9 cellular contexts compared by ENCODE assay signal in the genomic region with DNA sequence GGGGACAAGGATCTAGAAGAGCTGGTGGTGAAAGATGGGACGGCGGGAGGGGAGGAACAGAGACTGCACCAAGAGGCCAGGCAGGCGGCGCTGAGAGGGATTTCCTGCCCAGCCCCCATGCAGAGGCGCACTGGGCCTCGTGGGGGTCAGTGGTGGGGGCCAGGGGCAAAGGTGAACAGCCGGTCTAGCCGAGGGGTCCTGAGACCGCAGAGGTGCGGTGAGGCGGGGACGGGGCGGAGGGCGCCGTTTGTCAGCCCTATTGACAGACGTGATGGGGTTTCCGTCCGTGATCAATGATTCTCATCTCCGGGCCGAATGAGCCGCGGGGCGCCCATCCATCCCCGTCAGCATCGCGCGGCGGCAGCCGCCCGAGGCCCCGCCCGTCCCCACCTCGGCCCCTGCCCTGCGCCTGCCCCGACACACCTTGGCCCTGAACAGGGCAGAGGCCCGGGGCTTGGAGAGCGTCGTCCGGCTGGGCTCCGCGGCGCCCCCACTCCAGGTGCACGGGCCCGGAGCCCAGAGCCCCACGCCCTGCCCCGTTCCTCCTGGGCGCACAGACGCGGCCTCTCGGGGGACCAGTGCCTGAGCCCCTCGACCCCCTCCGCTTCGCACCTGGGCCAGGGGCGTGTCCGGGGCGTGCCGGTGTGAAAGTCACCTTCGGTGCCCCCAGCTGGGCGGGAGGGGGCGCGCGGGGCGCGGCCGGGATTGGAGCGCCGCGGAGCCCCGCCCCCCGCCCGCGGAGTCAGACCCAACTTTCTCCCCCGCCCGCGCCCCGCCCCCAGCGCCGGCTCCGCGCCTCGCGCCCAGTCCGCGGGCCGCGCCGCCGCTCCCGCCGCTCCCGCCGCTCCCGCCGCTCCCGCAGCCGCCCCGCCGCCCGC. TPM values are rescaled to one million over a fixed set of nuclear protein-coding genes. Genes with fewer than 3 reads are reported as not detected.
A peak's percentile ranks its signal among the peaks of the same experiment; 100 is the strongest.
DNase-seq lines count a peak whose midpoint lies in the region; ATAC-seq and TF ChIP-seq lines count a peak whose summit lies in the region.
"Had no signal": no experiment of that assay in that cellular context is flagged by ENCODE, and none has a peak within 500 bp of the region (broad histone marks: within the 10 kb centered on the region; RNA-seq: fewer than 3 reads in every experiment).

A gene (plus strand): TSS at position 781 of the 878 bp plus-strand sequence. CDS start 176 bp downstream, outside the sequence.

- H3K56ac ChIP-seq in H9 (ENCODE audit: insufficient read length, low read depth, low read length): no peak within 1 kb of the TSS

- H3K14ac ChIP-seq in H9 (ENCODE audit: insufficient read depth, low read length): no peak within 1 kb of the TSS

- TF ChIP-seq CTCF in BJ (IDR thresholded peaks at IDR 0.05; ENCODE audit: insufficient read depth, low read depth, low read length) (no peak), H9 (conservative IDR thresholded peaks at IDR 0.05) (peak; percentile 15; the same call in 1 of the 3 replicates), brain (conservative IDR thresholded peaks at IDR 0.05) (no peak), right lobe of liver (IDR thresholded peaks at IDR 0.05) (no peak), testis (IDR thresholded peaks at IDR 0.05) (no peak)

- H3K4me2 ChIP-seq in H9 (ENCODE audit: insufficient read depth, insufficient read length, low read length): peak within 1 kb of the TSS; percentile 75

- no peak within 1 kb of the TSS for H3K9ac ChIP-seq in H9 (ENCODE audit: extremely low read depth, insufficient read length, low read length)

- intact Hi-C loops in right lobe of liver (cut with DNase I) (no loop called here), testis (cut with DNase I; ENCODE audit: low total_unique reads) (no loop called here)

- no peak within 1 kb of the TSS for H3T11ph ChIP-seq in H9 (ENCODE audit: low read length)

- peaks cover 8 to 11% (median 9%) of the 10 kb centered on the region in 3 experiments; a peak in 6 of 7 replicates for H3K36me3 Mint-ChIP-seq in H9 (ENCODE audit: insufficient read depth in 1 of 3, low read depth in 3 of 3)
- H3K36me3 Mint-ChIP-seq in brain: peaks cover 4% of the 10 kb centered on the region

- H2BK15ac ChIP-seq in H9 (ENCODE audit: low read depth, low read length): no peak within 1 kb of the TSS

- H3K23ac ChIP-seq in H9 (ENCODE audit: insufficient read length, low read depth, low read length): no peak within 1 kb of the TSS

- H3K9me3 ChIP-seq in H9 (ENCODE audit: control insufficient read depth, low read depth, low read length) (no peaks in the 10 kb centered on the region), right lobe of liver (no peaks in the 10 kb centered on the region), testis (no peaks in the 10 kb centered on the region)

- no CpG with 5 or more reads among the region's 99 CpGs for WGBS in H9 (ENCODE audit: extremely low coverage, insufficient read length, low lambda C conversion rate)
- WGBS in right lobe of liver (ENCODE audit: insufficient coverage, low coverage, low lambda C conversion rate, missing lambda C conversion rate): 8% methylated on average over 5 of the region's 99 CpGs
- 2 to 3% methylated on average over 6 to 29 of the region's 99 CpGs for WGBS in testis, 2 donors

- H3K4me3 ChIP-seq in BJ (ENCODE audit: low read depth, low read length) (peak within 1 kb of the TSS; percentile 55), right lobe of liver (peak within 1 kb of the TSS in 2 of 3 donors; percentile 20 to 31), testis (peak within 1 kb of the TSS; percentile 42 to 61)

- peak in 1 of 4 donors; percentile 1 for ATAC-seq in right lobe of liver
- ATAC-seq in HG03378 (IDR thresholded peaks at IDR 0.05; ENCODE audit: unreplicated experiment): no peak

- H3K4me1 ChIP-seq in H9 (ENCODE audit: insufficient read depth, low read length): peaks cover 8% of the 10 kb centered on the region
- peaks cover 0 to 14% (median 0%) of the 10 kb centered on the region in 4 donors for H3K4me1 ChIP-seq in right lobe of liver
- peaks cover 27% of the 10 kb centered on the region for H3K4me1 ChIP-seq in testis

- H4K91ac ChIP-seq in H9 (ENCODE audit: insufficient read length, low read depth, low read length): no peak within 1 kb of the TSS

- CTCF ChIA-PET in BJ (lab: Yijun Ruan, JAX): interaction anchor here (1.1 to 14.9 kb wide), 7 partner anchors 7 to 237 kb away, joined by 3 to 334 read pairs (median 20); a partner anchor contains a TSS

- POLR2A ChIA-PET in BJ (lab: Charles Lee): interaction anchor here (0.6 kb wide), 1 partner anchor 42 kb away, joined by 3 read pairs; no protein-coding TSS in a partner anchor

- no peak within 1 kb of the TSS for H3K4ac ChIP-seq in H9 (ENCODE audit: low read depth, low read length)

- H3K27me3 Mint-ChIP-seq in H9 (ENCODE audit: low read depth) (peaks cover 75% of the 10 kb centered on the region), brain (peaks cover 68% of the 10 kb centered on the region)

- H4K5ac ChIP-seq in H9 (ENCODE audit: insufficient read length, low read depth, low read length): no peak within 1 kb of the TSS

- no peak within 1 kb of the TSS for H2BK120ac ChIP-seq in H9 (ENCODE audit: low read depth, low read length, poor library complexity, severe bottlenecking)

- H3K27me3 ChIP-seq in BJ (ENCODE audit: control insufficient read depth, insufficient read depth, low read length) (peaks cover 13% of the 10 kb centered on the region), H9 (ENCODE audit: insufficient read depth, low read length) (peaks cover 54% of the 10 kb centered on the region), right lobe of liver (peaks cover 0 to 7% of the 10 kb centered on the region in 2 donors), testis (no peaks in the 10 kb centered on the region)

- H3K79me2 ChIP-seq in H9 (ENCODE audit: insufficient read depth, low read length): no peaks in the 10 kb centered on the region

- H3K18ac ChIP-seq in H9 (ENCODE audit: insufficient read length, low read depth, low read length): no peak within 1 kb of the TSS

- peak within 1 kb of the TSS; percentile 61 to 87 for H3K4me3 Mint-ChIP-seq in H9
- H3K4me3 Mint-ChIP-seq in brain: peak within 1 kb of the TSS; percentile 87 to 94 (median 92)

- no peak within 1 kb of the TSS for H4K8ac ChIP-seq in H9 (replicated peaks; ENCODE audit: insufficient read length, low read depth, low read length)

- H3K4me1 Mint-ChIP-seq in H9: peaks cover 51 to 57% of the 10 kb centered on the region in 2 experiments
- peaks cover 68% of the 10 kb centered on the region for H3K4me1 Mint-ChIP-seq in brain

- H3K27ac ChIP-seq in H9 (ENCODE audit: insufficient read length, low read depth, low read length): no peak within 1 kb of the TSS
- H3K27ac ChIP-seq in right lobe of liver: no peak within 1 kb of the TSS
- H3K27ac ChIP-seq in testis: no peak within 1 kb of the TSS

- H2BK5ac ChIP-seq in H9 (ENCODE audit: insufficient read length, low read length): no peak within 1 kb of the TSS

- H3K79me1 ChIP-seq in H9 (ENCODE audit: insufficient read depth, low read depth, low read length, poor library complexity, severe bottlenecking): no peaks in the 10 kb centered on the region

- DNase-seq in BJ (ENCODE audit: low read depth) (no peak), H9 (peak; percentile 88), SW480 (ENCODE audit: low spot score) (peak; percentile 41), right lobe of liver (peak in 1 of 3 donors; percentile 53), testis (no peak), kidney tubule cell (ENCODE audit: low spot score) (no peak)

- peaks cover 3% of the 10 kb centered on the region for H4K20me1 ChIP-seq in H9 (ENCODE audit: control insufficient read depth, insufficient read depth, insufficient read length)

- peaks cover 0 to 5% of the 10 kb centered on the region in 2 experiments; a peak in 2 of 5 replicates for H3K9me3 Mint-ChIP-seq in H9
- no peaks in the 10 kb centered on the region for H3K9me3 Mint-ChIP-seq in brain

- no peak within 1 kb of the TSS for H2BK12ac ChIP-seq in H9 (ENCODE audit: insufficient read length, low read depth, low read length)

- no peak within 1 kb of the TSS for H2AK5ac ChIP-seq in H9 (ENCODE audit: insufficient read length, low read length)

- no peak within 1 kb of the TSS for H3K27ac Mint-ChIP-seq in H9
- H3K27ac Mint-ChIP-seq in brain: peak within 1 kb of the TSS; percentile 74 to 96 (median 77)

- no peak within 1 kb of the TSS for H2AFZ ChIP-seq in H9 (ENCODE audit: low read length)

- peaks cover 7% of the 10 kb centered on the region for H3K23me2 ChIP-seq in H9 (ENCODE audit: insufficient read length, low read depth, low read length, poor library complexity, severe bottlenecking)

- H3K36me3 ChIP-seq in BJ (ENCODE audit: control insufficient read depth, insufficient read depth, low read length) (peaks cover 14% of the 10 kb centered on the region), right lobe of liver (peaks cover 0 to 17% (median 4%) of the 10 kb centered on the region in 4 donors), testis (ENCODE audit: low read depth, missing control alignments) (no peaks in the 10 kb centered on the region)

- no peak within 1 kb of the TSS for H2BK20ac ChIP-seq in H9 (ENCODE audit: low read depth, low read length, poor library complexity, severe bottlenecking)

- TF ChIP-seq POLR2A in right lobe of liver (IDR thresholded peaks at IDR 0.05) (no peak), testis (IDR thresholded peaks at IDR 0.05) (no peak)

RNA-seq across cellular contexts. Expression of the gene that starts here (rescaled TPM):
- 1.4 and 2.8 TPM in 2 replicates for polyA plus RNA-seq in BJ (2011; rRNA removed)
- polyA minus RNA-seq in BJ (2011; rRNA and poly(A)+ RNA removed): 1.8 and 2.2 TPM in 2 replicates
- 2.1 and 2.8 TPM in 2 replicates for total RNA-seq in H9 (2021)
- 41.8 TPM for polyA plus RNA-seq in brain (ENCODE audit: insufficient read depth, low read depth, low replicate concordance)
- 1 to 10 TPM in 2 of 6 experiments, under 1 TPM in 1, not detected in 3; 0.87 to 1.5 (median 1.2) TPM for total RNA-seq in right lobe of liver
- 1 to 10 TPM; 7.5 to 7.7 TPM for total RNA-seq in testis
- 1.8 TPM for polyA plus RNA-seq in testis (ENCODE audit: insufficient read depth, low read depth, low replicate concordance)
- total RNA-seq: mononuclear cell had no signal

Comparison
In these comparisons a context has a peak if more than half of its experiments do, and no peak if none do; other contexts are left out.
1. RNA of the gene that starts here (polyA plus RNA-seq): 41.8 TPM in brain (single experiment); 1.4 to 2.8 TPM in BJ and 1.8 TPM in testis (single experiment); every median in the first group is over 10 times any median in the second.
2. DNase-seq: peak in H9 (single experiment) and SW480 (single experiment); none in BJ (single experiment), testis (single experiment) and kidney tubule cell (single experiment).
3. H3K27ac Mint-ChIP-seq: peak in brain (5 of 5); none in H9 (0 of 3).
4. Peak in every context shown above with its lines, with median percentiles within 50 percentile points of each other: H3K4me3 ChIP-seq.